1 cellular context compared by ENCODE assay signal in the genomic region with DNA sequence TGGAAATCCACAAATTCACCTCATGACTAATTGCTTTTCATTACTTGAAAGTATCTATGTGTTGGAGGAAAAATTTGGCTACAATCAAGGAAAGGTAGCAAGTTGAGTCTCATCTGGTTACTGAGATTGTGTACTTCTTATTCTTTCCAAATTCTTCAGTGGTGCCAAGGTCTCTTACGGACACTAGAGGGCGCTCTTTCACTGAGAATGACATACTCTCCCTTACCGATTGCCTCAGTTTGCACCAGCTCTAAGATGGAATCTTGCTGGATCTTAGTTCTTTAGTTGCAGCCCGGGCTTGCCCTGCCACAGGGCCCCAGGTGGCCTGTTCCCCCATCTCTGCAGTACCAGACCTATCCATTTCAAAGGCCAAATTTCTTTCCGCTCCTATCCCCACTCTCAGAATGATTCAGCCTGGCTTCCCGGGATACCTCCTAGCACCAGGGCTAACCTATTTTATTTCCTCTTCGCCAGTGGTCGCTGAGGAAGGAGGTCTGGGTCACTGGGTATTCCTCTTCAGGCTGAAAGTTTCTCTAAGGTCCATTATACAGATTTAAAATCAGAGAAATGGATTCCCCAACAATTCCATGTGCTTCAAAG.
TF ChIP-seq lines count a peak whose summit lies in the region.

No MANE protein-coding gene starts in this region.

TF ChIP-seq in K562, 482 proteins besides CTCF, POLR2A, EP300 and RAD21:
- no peak for TF ChIP-seq NFXL1 (CRISPR knock-in tag; IDR thresholded peaks at IDR 0.05)
- peak; percentile 53; the same call in 1 of the 2 replicates for TF ChIP-seq DEAF1 (CRISPR knock-in tag; IDR thresholded peaks at IDR 0.05)
- TF ChIP-seq SMC3 (conservative IDR thresholded peaks at IDR 0.05; ENCODE audit: insufficient read depth, low read depth, low read length), result peak; percentile 80
- no peak for TF ChIP-seq NR0B1 (IDR thresholded peaks at IDR 0.05; ENCODE audit: partially characterized antibody)
- peak; percentile 59; the same call in 1 of the 2 replicates for TF ChIP-seq CEBPG (CRISPR knock-in tag; IDR thresholded peaks at IDR 0.05)
- no peak for TF ChIP-seq CEBPG (tag; conservative IDR thresholded peaks at IDR 0.05 in 1 of 2, IDR thresholded peaks at IDR 0.05 in 1 of 2)
- no peak for TF ChIP-seq ZBTB7A (IDR thresholded peaks at IDR 0.05; ENCODE audit: borderline replicate concordance, control insufficient read depth, low read depth, low read length)
- TF ChIP-seq ZNF695 (CRISPR knock-in tag; IDR thresholded peaks at IDR 0.05), result no peak
- TF ChIP-seq ATF7 (IDR thresholded peaks at IDR 0.05), result no peak
- TF ChIP-seq HNRNPH1 (optimal IDR thresholded peaks at IDR 0.05; ENCODE audit: low read depth, low read length), result no peak
- TF ChIP-seq WHSC1 (IDR thresholded peaks at IDR 0.05; ENCODE audit: low read length), result no peak
- TF ChIP-seq BHLHE40 (IDR thresholded peaks at IDR 0.05; ENCODE audit: low read length), result no peak
- TF ChIP-seq CXXC5 (CRISPR knock-in tag; IDR thresholded peaks at IDR 0.05), result no peak
- no peak for TF ChIP-seq FOXA3 (CRISPR knock-in tag; conservative IDR thresholded peaks at IDR 0.05 in 1 of 2, IDR thresholded peaks at IDR 0.05 in 1 of 2)
- TF ChIP-seq ZNF766 (CRISPR knock-in tag; conservative IDR thresholded peaks at IDR 0.05), result no peak
- TF ChIP-seq THRB (CRISPR knock-in tag; conservative IDR thresholded peaks at IDR 0.05), result no peak
- TF ChIP-seq ARID2 (IDR thresholded peaks at IDR 0.05), result 0 out of 2 replicates have a peak, but pooled peaks have one; percentile 13
- TF ChIP-seq ILF3 (IDR thresholded peaks at IDR 0.05; ENCODE audit: borderline replicate concordance), result no peak
- no peak for TF ChIP-seq GTF2A2 (tag; IDR thresholded peaks at IDR 0.05)
- TF ChIP-seq ZNF707 (CRISPR knock-in tag; conservative IDR thresholded peaks at IDR 0.05), result no peak
- TF ChIP-seq KDM4B (IDR thresholded peaks at IDR 0.05; ENCODE audit: borderline replicate concordance in 2 of 2, low read depth in 1 of 2), result no peak
- TF ChIP-seq ZNF184 (CRISPR knock-in tag; IDR thresholded peaks at IDR 0.05), result no peak
- no peak for TF ChIP-seq CREB3 (tag; conservative IDR thresholded peaks at IDR 0.05; ENCODE audit: low read depth)
- TF ChIP-seq SIN3A (IDR thresholded peaks at IDR 0.05; ENCODE audit: borderline replicate concordance in 2 of 2, control insufficient read depth in 1 of 2, low read depth in 2 of 2, low read length in 2 of 2), result no peak
TF ChIP-seq in K562: peak in this region for 4.
